In the genomic region with DNA sequence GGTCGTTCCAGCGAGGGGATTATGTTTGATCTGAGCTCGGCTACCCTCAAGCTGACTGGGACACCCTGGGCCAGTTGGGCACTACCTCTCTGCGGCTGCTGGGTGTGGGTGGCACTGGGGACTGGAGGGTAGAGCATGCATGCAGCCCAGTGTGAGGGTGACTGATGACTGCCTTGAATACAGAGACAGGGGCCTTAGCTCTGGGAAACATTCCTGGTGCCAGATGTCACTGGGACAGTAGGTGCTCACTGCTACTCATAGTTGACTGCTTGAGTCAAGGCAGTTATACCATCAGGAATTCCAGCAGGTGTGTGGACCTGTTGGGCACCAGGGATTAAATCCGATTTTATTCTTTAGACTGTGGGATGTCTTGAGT, we compare ENCODE assay signal across 11 cellular contexts. TPM values are rescaled to one million over a fixed set of nuclear protein-coding genes. Genes with fewer than 3 reads are reported as not detected.
A peak's percentile ranks its signal among the peaks of the same experiment; 100 is the strongest.
DNase-seq lines count a peak whose midpoint lies in the region; ATAC-seq and TF ChIP-seq lines count a peak whose summit lies in the region.
"Had no signal": no experiment of that assay in that cellular context is flagged by ENCODE, and none has a peak within 500 bp of the region (broad histone marks: within the 10 kb centered on the region; RNA-seq: fewer than 3 reads in every experiment).

No MANE protein-coding gene starts in this region.

- TF ChIP-seq EP300 in ovary (IDR thresholded peaks at IDR 0.05) = no peak

- H3K27me3 ChIP-seq in HUES48 (ENCODE audit: control insufficient read depth, insufficient read depth, low read length) (peaks cover 99% of the 10 kb centered on the region), ectodermal cell (ENCODE audit: control insufficient read depth, insufficient read depth, low read length, poor library complexity, severe bottlenecking) (peaks cover 100% of the 10 kb centered on the region), ovary (no peaks in the 10 kb centered on the region), prostate gland (replicated peaks; ENCODE audit: insufficient read depth) (peaks cover 43% of the 10 kb centered on the region)

- DNase-seq in COLO668 (lab: John Stamatoyannopoulos, UW; ENCODE audit: unreplicated experiment) (peak; percentile 43), ovary (no peak), COR-L47 (lab: John Stamatoyannopoulos, UW) (no peak), prostate gland (ENCODE audit: low spot score) (no peak)
- DNase-seq: activated gamma-delta T cell treated with Interleukin-2 at 50 U/mL for 16 hours; Karpas-422; stimulated activated CD4-positive, alpha-beta T cell treated with anti-CD3 and anti-CD28 coated beads, Interleukin-2, amount 100 ng/mL, for 48 hours had no signal

- ATAC-seq in HG03521 (IDR thresholded peaks at IDR 0.05; ENCODE audit: unreplicated experiment) = no peak
- ATAC-seq in GM19023 (IDR thresholded peaks at IDR 0.05; ENCODE audit: unreplicated experiment) = no peak

- H3K9me3 ChIP-seq in HUES48 (ENCODE audit: control insufficient read depth, insufficient read depth, low read length) = no peaks in the 10 kb centered on the region
- H3K9me3 ChIP-seq in ectodermal cell (ENCODE audit: control insufficient read depth, low read length) = no peaks in the 10 kb centered on the region
- no peaks in the 10 kb centered on the region for H3K9me3 ChIP-seq in ovary
- H3K9me3 ChIP-seq in prostate gland = no peaks in the 10 kb centered on the region

- TF ChIP-seq POLR2A in ovary (IDR thresholded peaks at IDR 0.05) = no peak
- TF ChIP-seq POLR2A in prostate gland (IDR thresholded peaks at IDR 0.05) = no peak

- H3K27ac ChIP-seq in HUES48 (ENCODE audit: low read depth, low read length) (no peak overlapping the region), ectodermal cell (ENCODE audit: insufficient read depth, low read depth, low read length, poor library complexity, severe bottlenecking) (no peak overlapping the region), ovary (no peak overlapping the region), prostate gland (no peak overlapping the region)

- WGBS in ectodermal cell, 2 experiments = 12 to 17% methylated on average over 5 of the region's 5 CpGs
- 65 to 75% (median 66%) methylated on average over 5 of the region's 5 CpGs for WGBS in ovary, 3 donors
- 67% methylated on average over 5 of the region's 5 CpGs for WGBS in prostate gland

- H3K36me3 ChIP-seq in HUES48 (ENCODE audit: control insufficient read depth, insufficient read depth, low read length) = no peaks in the 10 kb centered on the region
- no peaks in the 10 kb centered on the region for H3K36me3 ChIP-seq in ectodermal cell (ENCODE audit: control insufficient read depth, insufficient read depth, low read length)
- no peaks in the 10 kb centered on the region for H3K36me3 ChIP-seq in ovary
- no peaks in the 10 kb centered on the region for H3K36me3 ChIP-seq in prostate gland

- H3K9ac ChIP-seq in HUES48 (ENCODE audit: low read depth, low read length) = no peak overlapping the region

- intact Hi-C loops in ovary (cut with DNase I) = no loop called here
- intact Hi-C loops in prostate gland (cut with DNase I) = no loop called here

- peaks cover 11% of the 10 kb centered on the region for H3K4me1 ChIP-seq in HUES48 (ENCODE audit: control insufficient read depth, insufficient read depth, low read length)
- peaks cover 6% of the 10 kb centered on the region for H3K4me1 ChIP-seq in ectodermal cell (ENCODE audit: control insufficient read depth, insufficient read depth, low read length)
- H3K4me1 ChIP-seq in ovary (ENCODE audit: insufficient read depth) = peaks cover 5% of the 10 kb centered on the region
- no peaks in the 10 kb centered on the region for H3K4me1 ChIP-seq in prostate gland (replicated peaks)

- H3K4me3 ChIP-seq in HUES48 (ENCODE audit: low read depth, low read length) (peak overlapping the region; percentile 49; the same call in 1 of the 2 replicates), ectodermal cell (ENCODE audit: insufficient read depth, low read depth, low read length) (peak overlapping the region; percentile 34), ovary (peak overlapping the region; percentile 32), prostate gland (no peak overlapping the region)

- TF ChIP-seq CTCF in ovary (IDR thresholded peaks at IDR 0.05) (no peak), prostate gland (IDR thresholded peaks at IDR 0.05) (no peak)

RNA-seq across cellular contexts. Expression of gene VAX2, which starts 1.7 kb away (rescaled TPM):
- 0.98 TPM for polyA plus RNA-seq in ectodermal cell (2013, experiment 1 of 4)
- polyA plus RNA-seq in ectodermal cell (2013, experiment 2 of 4) = 0.18 TPM
- 0.75 TPM for polyA plus RNA-seq in ectodermal cell (2013, experiment 3 of 4)
- polyA plus RNA-seq in ectodermal cell (2013, experiment 4 of 4) = 0.53 TPM
- total RNA-seq in ovary (1 to 10 TPM in 3 of 7 donors, under 1 TPM in 4; 0.24 to 2.8 (median 0.99) TPM), prostate gland (under 1 TPM; 0.18 to 0.97 TPM)
- 1 to 10 TPM in 1 of 2 donors, under 1 TPM in 1; 0.25 to 2.1 TPM for polyA plus RNA-seq in ovary

RNA-seq across cellular contexts. Expression of gene ATP6V1B1, which starts 33.6 kb away (rescaled TPM):
- 3.3 TPM for polyA plus RNA-seq in ectodermal cell (2013, experiment 1 of 4)
- 1.4 TPM for polyA plus RNA-seq in ectodermal cell (2013, experiment 2 of 4)
- 2.1 TPM for polyA plus RNA-seq in ectodermal cell (2013, experiment 3 of 4)
- 1.7 TPM for polyA plus RNA-seq in ectodermal cell (2013, experiment 4 of 4)
- total RNA-seq in ovary = 10 to 100 TPM in 2 of 7 donors, 1 to 10 TPM in 3, under 1 TPM in 1, not detected in 1; 0.72 to 11.9 (median 3.4) TPM
- 1 to 10 TPM in 1 of 2 donors, under 1 TPM in 1; 0.62 to 1.7 TPM for polyA plus RNA-seq in ovary
- total RNA-seq in prostate gland = 1 to 10 TPM in 1 of 2 donors, not detected in 1; 1.2 TPM

Comparison
In these comparisons a context has a peak if more than half of its experiments do, and no peak if none do; other contexts are left out.
1. H3K4me3 ChIP-seq: peak in HUES48 (single experiment), ectodermal cell (single experiment) and ovary (single experiment); none in prostate gland (0 of 2).